ENCODE assay signal across 31 cellular contexts in the genomic region with DNA sequence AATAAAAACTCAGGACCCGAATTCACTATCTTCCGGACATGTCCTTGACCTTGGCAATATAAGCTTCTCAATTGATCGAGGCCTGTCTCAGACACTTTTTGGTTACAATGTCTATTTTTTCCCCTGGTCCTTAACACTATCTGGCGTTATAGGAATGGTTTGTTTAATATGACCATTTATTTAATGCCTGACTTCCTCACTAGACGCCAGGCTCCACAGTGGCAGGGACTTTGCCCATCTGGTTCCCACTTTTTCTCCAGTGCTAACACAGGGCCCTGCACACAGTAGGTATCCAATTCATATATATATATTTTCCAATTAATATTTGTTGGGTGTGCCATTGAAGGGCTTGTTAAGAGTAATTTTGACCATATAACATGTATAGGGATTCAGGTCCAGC.
"Had no signal": no experiment of that assay in that cellular context is flagged by ENCODE, and none has a peak within 500 bp of the region (broad histone marks: within the 10 kb centered on the region; RNA-seq: fewer than 3 reads in every experiment).

No MANE protein-coding gene starts in this region.

- H3K9me3 ChIP-seq: adrenal gland, body of pancreas, breast epithelium had no signal

- H3K27me3 ChIP-seq: adrenal gland, body of pancreas, breast epithelium had no signal

- FAIRE-seq: astrocyte, TTC549 had no signal

- H3K27ac ChIP-seq: body of pancreas, brain microvascular endothelial cell, breast epithelium, VCaP had no signal

- DNase-seq: activated B cell treated with CpG ODN at 0.5 μM for 24 hours; activated CD4-positive, alpha-beta memory T cell treated with anti-CD3 and anti-CD28 coated beads for 36 hours; activated CD4-positive, alpha-beta T cell treated with anti-CD3 and anti-CD28 coated beads for 4 hours; activated CD4-positive, alpha-beta T cell treated with anti-CD3 and anti-CD28 coated beads, Interleukin-2, amount 50 U/mL, for 1 hour; activated CD4-positive, alpha-beta T cell treated with anti-CD3 and anti-CD28 coated beads, Interleukin-2, amount 50 U/mL, for 4 hours; activated CD4-positive, CD25-positive, alpha-beta regulatory T cell treated with anti-CD3 and anti-CD28 coated beads, Interleukin-2, amount 50 U/mL, for 72 hours; activated CD8-positive, alpha-beta memory T cell treated with anti-CD3 and anti-CD28 coated beads, Interleukin-2, amount 50 U/mL, for 4 hours; activated CD8-positive, alpha-beta T cell treated with anti-CD3 and anti-CD28 coated beads for 36 hours; activated gamma-delta T cell treated with Interleukin-2 at 50 U/mL for 16 hours; activated naive CD4-positive, alpha-beta T cell; activated naive CD4-positive, alpha-beta T cell treated with anti-CD3 and anti-CD28 coated beads for 36 hours; activated naive CD4-positive, alpha-beta T cell treated with anti-CD3 and anti-CD28 coated beads, Interleukin-2, amount 50 U/mL, for 16 hours; activated naive CD8-positive, alpha-beta T cell treated with anti-CD3 and anti-CD28 coated beads for 36 hours; activated T-cell treated with anti-CD3 and anti-CD28 coated beads for 4 hours; activated T-cell treated with anti-CD3 and anti-CD28 coated beads, Interleukin-2, amount 50 U/mL, for 1 hour; activated T-cell treated with anti-CD3 and anti-CD28 coated beads, Interleukin-2, amount 50 U/mL, for 4 hours; activated T-cell treated with anti-CD3 and anti-CD28 coated beads, Interleukin-2, amount 50 U/mL, for 72 hours; adrenal gland; amniotic stem cell; aorta; body of pancreas; brain microvascular endothelial cell; central memory CD4-positive, alpha-beta T cell; T-cell; T-helper 17 cell had no signal

- H3K36me3 ChIP-seq: adrenal gland, brain microvascular endothelial cell, breast epithelium had no signal

- H3K4me3 ChIP-seq: adrenal gland, body of pancreas, breast epithelium had no signal

- ATAC-seq: activated CD8-positive, alpha-beta T cell treated with anti-CD3 and anti-CD28 coated beads for 36 hours; activated naive CD4-positive, alpha-beta T cell treated with anti-CD3 and anti-CD28 coated beads, Interleukin-2, amount 50 U/mL, for 72 hours; activated T-cell treated with anti-CD3 and anti-CD28 coated beads, Interleukin-2, amount 50 U/mL, for 4 hours; activated T-cell treated with anti-CD3 and anti-CD28 coated beads, Interleukin-2, amount 50 U/mL, for 72 hours; activated T-helper 17 cell treated with anti-CD3 and anti-CD28 coated beads, Interleukin-2, amount 50 U/mL, for 72 hours; body of pancreas; T-cell; T-helper 17 cell had no signal
